ENCODE assay signal across 8 cellular contexts in genomic region chr10:74826142-74827044, GRCh38. TPM values are rescaled to one million over a fixed set of nuclear protein-coding genes. Genes with fewer than 3 reads are reported as not detected.
DNase-seq lines count a peak whose midpoint lies in the region; ATAC-seq, FAIRE-seq and TF ChIP-seq lines count a peak whose summit lies in the region.

Gene KAT6B (plus strand): TSS chr10:74826600. CDS start chr10:74842858, 16,258 bp downstream.

- H3K4me2 ChIP-seq in OCI-LY1 (ENCODE audit: low read length) = peak within 1 kb of the TSS; percentile 99

- 0 out of 2 replicates have a peak, but pooled peaks cover 6% of the 10 kb centered on the region for H3F3A ChIP-seq in OCI-LY1 (ENCODE audit: insufficient read depth, low read length)

- H3K9me2 ChIP-seq in OCI-LY1 (ENCODE audit: low read depth, low read length) = no peaks in the 10 kb centered on the region

- H3K4me3 ChIP-seq in HUES64 (ENCODE audit: low read length) (peak within 1 kb of the TSS; percentile 81), OCI-LY1 (ENCODE audit: low read depth, low read length, poor library complexity, severe bottlenecking) (peak within 1 kb of the TSS; percentile 79), mesodermal cell (ENCODE audit: extremely low read depth, insufficient read depth, low read length, poor library complexity, severe bottlenecking) (peak within 1 kb of the TSS; percentile 88)

- H3K79me2 ChIP-seq in OCI-LY1 (ENCODE audit: insufficient read depth, low read length) = peaks cover 38% of the 10 kb centered on the region

- H2AFZ ChIP-seq in OCI-LY1 (ENCODE audit: low read length) = no peak within 1 kb of the TSS

- peaks cover 15% of the 10 kb centered on the region for H3K4me1 ChIP-seq in HUES64 (ENCODE audit: insufficient read depth, low read length)
- H3K4me1 ChIP-seq in OCI-LY1 (ENCODE audit: insufficient read depth, low read length, severe bottlenecking) = peaks cover 36% of the 10 kb centered on the region
- peaks cover 7% of the 10 kb centered on the region for H3K4me1 ChIP-seq in mesodermal cell (ENCODE audit: control insufficient read depth, insufficient read depth, low read length, poor library complexity, severe bottlenecking)

- DNase-seq in DMS 273 (lab: John Stamatoyannopoulos, UW; ENCODE audit: unreplicated experiment) = peak; percentile 100
- DNase-seq in activated CD8-positive, alpha-beta memory T cell treated with anti-CD3 and anti-CD28 coated beads, Interleukin-2, amount 50 U/mL, for 4 hours = peak; percentile 99
- DNase-seq in stimulated activated CD8-positive, alpha-beta memory T cell treated with anti-CD3 and anti-CD28 coated beads, Interleukin-15, amount 100 ng/mL, for 4 hours (ENCODE audit: low read depth in 2 of 2) = peak; percentile 100

- peak within 1 kb of the TSS; percentile 91 for H3K9ac ChIP-seq in HUES64 (ENCODE audit: low read depth, low read length)
- peak within 1 kb of the TSS; percentile 89 for H3K9ac ChIP-seq in OCI-LY1 (ENCODE audit: low read length)

- ATAC-seq in GM21447 (IDR thresholded peaks at IDR 0.05; ENCODE audit: unreplicated experiment) = peak; percentile 86

- H3K36me3 ChIP-seq in HUES64 (ENCODE audit: insufficient read depth, low read length) (no peaks in the 10 kb centered on the region), OCI-LY1 (ENCODE audit: insufficient read depth, low read length) (peaks cover 5% of the 10 kb centered on the region), mesodermal cell (ENCODE audit: control insufficient read depth, insufficient read depth, low read length) (no peaks in the 10 kb centered on the region)

- H3K9me3 ChIP-seq in HUES64 (ENCODE audit: insufficient read depth, low read depth, low read length) (no peaks in the 10 kb centered on the region), OCI-LY1 (ENCODE audit: low read length) (no peaks in the 10 kb centered on the region), mesodermal cell (ENCODE audit: control insufficient read depth, low read length) (no peaks in the 10 kb centered on the region)

- FAIRE-seq in endometrium (lab: Jason Lieb, UNC) = peak; percentile 97

- peak; percentile 34; the same call in 1 of the 2 replicates for TF ChIP-seq CTCF in OCI-LY1 (IDR thresholded peaks at IDR 0.05; ENCODE audit: low read length)

- H4K20me1 ChIP-seq in OCI-LY1 (ENCODE audit: insufficient read depth, low read length) = no peaks in the 10 kb centered on the region

- peak within 1 kb of the TSS; percentile 97 for H3K27ac ChIP-seq in HUES64 (ENCODE audit: low read depth, low read length)
- peak within 1 kb of the TSS; percentile 79 for H3K27ac ChIP-seq in OCI-LY1 (ENCODE audit: low read depth, low read length, poor library complexity, severe bottlenecking)
- peak within 1 kb of the TSS; percentile 98 for H3K27ac ChIP-seq in mesodermal cell (ENCODE audit: low read depth, low read length, severe bottlenecking)

- no peaks in the 10 kb centered on the region for H3K27me3 ChIP-seq in HUES64 (ENCODE audit: insufficient read depth, low read length)
- H3K27me3 ChIP-seq in OCI-LY1 (ENCODE audit: insufficient read depth, low read length) = no peaks in the 10 kb centered on the region

- WGBS in HUES64 = under 1% methylated on average over 57 of the region's 67 CpGs
- 0% methylated on average over 27 to 35 of the region's 67 CpGs for WGBS in mesodermal cell (ENCODE audit: insufficient coverage in 2 of 2), 2 experiments

RNA-seq across cellular contexts. Expression of gene KAT6B, which starts in this region (rescaled TPM):
- 15.5 TPM for polyA plus RNA-seq in HUES64 (2013, experiment 1 of 2)
- 13.9 TPM for polyA plus RNA-seq in HUES64 (2013, experiment 2 of 2)
- polyA plus RNA-seq in mesodermal cell (2013, experiment 1 of 2) = 9.3 TPM
- polyA plus RNA-seq in mesodermal cell (2013, experiment 2 of 2) = 10.6 TPM

Comparison
In these comparisons a context has a peak if more than half of its experiments do, and no peak if none do; other contexts are left out.
1. Peak in every context shown above with its lines: DNase-seq, ATAC-seq, H3K4me3 ChIP-seq and H3K27ac ChIP-seq.